Comparison of ENCODE assay signal across 9 cellular contexts in the genomic region with DNA sequence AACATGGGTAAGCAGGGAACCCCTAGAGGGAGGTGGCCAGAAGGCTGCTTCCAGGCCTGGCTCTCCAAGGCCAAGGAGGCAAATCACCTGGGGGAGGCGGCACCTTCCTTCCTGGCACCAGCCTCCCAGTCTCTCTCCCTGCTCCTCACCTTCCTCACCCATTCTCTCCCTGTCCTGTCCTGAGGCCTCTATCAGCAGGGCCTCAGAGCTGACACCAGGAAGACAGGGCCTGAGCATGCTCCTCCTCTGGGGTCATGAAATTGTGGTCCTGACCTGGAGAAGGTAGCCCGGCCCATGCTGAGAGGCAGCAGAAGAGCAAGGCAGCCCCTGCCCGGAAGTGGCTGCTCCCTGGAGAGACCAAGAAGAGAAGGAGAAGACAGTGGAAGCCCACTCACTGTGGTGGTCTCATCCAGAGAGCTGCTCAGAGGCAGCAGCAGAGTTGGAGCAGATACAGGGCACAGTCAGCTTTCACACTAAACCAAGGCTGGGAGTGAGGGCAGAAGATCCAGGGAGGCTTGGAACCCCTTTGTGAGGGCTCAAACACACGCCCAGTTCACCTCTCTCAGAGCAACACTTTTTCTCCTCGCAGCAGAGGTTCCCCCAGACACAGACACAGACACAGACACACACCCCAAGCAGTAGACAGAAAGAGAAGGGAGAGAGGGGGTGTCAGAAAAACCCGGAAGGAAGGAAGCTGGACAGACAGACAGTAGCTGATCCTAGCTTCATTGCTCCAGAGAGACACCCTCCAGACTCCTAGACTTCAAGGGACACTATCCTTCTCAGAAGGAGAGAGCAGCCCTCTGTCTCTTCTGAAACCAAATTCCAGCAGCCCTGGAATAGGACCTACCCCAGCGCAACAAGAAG. TPM values are rescaled to one million over a fixed set of nuclear protein-coding genes. Genes with fewer than 3 reads are reported as not detected.
DNase-seq lines count a peak whose midpoint lies in the region; ATAC-seq, FAIRE-seq and TF ChIP-seq lines count a peak whose summit lies in the region.
"Had no signal": no experiment of that assay in that cellular context is flagged by ENCODE, and none has a peak within 500 bp of the region (broad histone marks: within the 10 kb centered on the region; RNA-seq: fewer than 3 reads in every experiment).

No MANE protein-coding gene starts in this region.

- RAD21 ChIA-PET in GM12878 (lab: Charles Lee; ENCODE audit: unreplicated experiment), result interaction anchor here (0.6 to 8.8 kb wide), 7 partner anchors 12 to 137 kb away, joined by 3 to 169 read pairs (median 4); a partner anchor contains a TSS

- TF ChIP-seq POLR2A in GM12878 (IDR thresholded peaks at IDR 0.05; ENCODE audit: low read depth, low read length) (no peak), transverse colon (IDR thresholded peaks at IDR 0.05) (no peak)

- intact Hi-C loops in GM12878 (cut with micrococcal nuclease; ENCODE audit: unreplicated experiment) (no loop called here), left lung (cut with DNase I) (no loop called here), transverse colon (cut with DNase I; ENCODE audit: low total_unique reads) (no loop called here)

- DNase-seq in activated T-cell treated with anti-CD3 and anti-CD28 coated beads, Interleukin-2, amount 50 U/mL, for 24 hours, result peak; percentile 45
- no peak for DNase-seq in activated T-cell treated with anti-CD3 and anti-CD28 coated beads, Interleukin-2, amount 50 U/mL, for 1 hour
- DNase-seq in GM12878 (ENCODE audit: low read depth, low spot score), result no peak
- DNase-seq in left lung, result peak in 1 of 2 donors; percentile 61
- DNase-seq in transverse colon, result peak; percentile 43
- DNase-seq in inferior parietal cortex (ENCODE audit: extremely low spot score), result no peak
- no peak for DNase-seq in NCI-H446 (lab: John Stamatoyannopoulos, UW)

- ATAC-seq in GM12878, result no peak
- ATAC-seq in left lung, result no peak
- no peak for ATAC-seq in GM18858 (IDR thresholded peaks at IDR 0.05; ENCODE audit: unreplicated experiment)

- no peaks in the 10 kb centered on the region for H3K9me3 Mint-ChIP-seq in activated T-cell treated with anti-CD3 and anti-CD28 coated beads, Interleukin-2, amount 50 U/mL, for 24 hours

- peak overlapping the region; percentile 91 for H3K27ac Mint-ChIP-seq in activated T-cell treated with anti-CD3 and anti-CD28 coated beads, Interleukin-2, amount 50 U/mL, for 24 hours

- H3K4me3 Mint-ChIP-seq in activated T-cell treated with anti-CD3 and anti-CD28 coated beads, Interleukin-2, amount 50 U/mL, for 24 hours, result peak overlapping the region; percentile 88

- peak; percentile 61 for FAIRE-seq in GM12878 (lab: Jason Lieb, UNC)

- H4K20me1 ChIP-seq in GM12878 (ENCODE audit: control insufficient read depth, insufficient read depth), result no peaks in the 10 kb centered on the region

- TF ChIP-seq EP300 in GM12878 (IDR thresholded peaks at IDR 0.05; ENCODE audit: borderline replicate concordance in 1 of 2, control insufficient read depth in 1 of 2, low read depth in 2 of 2, low read length in 2 of 2) (no peak), transverse colon (IDR thresholded peaks at IDR 0.05; ENCODE audit: low read depth) (no peak)

- H3K27ac ChIP-seq in GM12878 (ENCODE audit: control insufficient read depth, insufficient read depth) (peak overlapping the region; percentile 72), left lung (peak overlapping the region; percentile 84 to 88), transverse colon (peak overlapping the region; percentile 98 to 100 (median 100))

- H3K9ac ChIP-seq in GM12878 (ENCODE audit: control insufficient read depth, insufficient read depth, low read length), result peak overlapping the region; percentile 72

- BruUV-seq in GM12878 (replicated peaks; lab: Mats Ljungman, UMichigan), result no TSS peak

- H3K9me3 ChIP-seq in GM12878 (replicated peaks; ENCODE audit: control insufficient read depth, insufficient read depth, low read length) (no peaks in the 10 kb centered on the region), left lung (no peaks in the 10 kb centered on the region), transverse colon (no peaks in the 10 kb centered on the region)

- no peaks in the 10 kb centered on the region for H3K27me3 Mint-ChIP-seq in activated T-cell treated with anti-CD3 and anti-CD28 coated beads, Interleukin-2, amount 50 U/mL, for 24 hours

- in situ Hi-C loops in GM12878 (cut with MboI), result no loop called here
- in situ Hi-C loops in transverse colon (cut with MboI; ENCODE audit: low pct_ligation_motif_present in 1 of 4, low pct_unique_long_range_greater_than_20kb in 1 of 4, low sequenced_read_pairs in 3 of 4), result no loop called here

- H3K79me2 ChIP-seq in GM12878 (ENCODE audit: control insufficient read depth, insufficient read depth, low read length), result peaks cover 39% of the 10 kb centered on the region

- H3K4me3 ChIP-seq in GM12878, result peak overlapping the region; percentile 93
- peak overlapping the region; percentile 90 to 94 for H3K4me3 ChIP-seq in left lung
- H3K4me3 ChIP-seq in transverse colon, result peak overlapping the region; percentile 56 to 75 (median 62)

- H3K27me3 ChIP-seq in GM12878 (replicated peaks in 1 of 2; ENCODE audit: control insufficient read depth in 2 of 2, insufficient read depth in 2 of 2, low read length in 1 of 2) (no peaks in the 10 kb centered on the region), left lung (no peaks in the 10 kb centered on the region), transverse colon (no peaks in the 10 kb centered on the region)

- TF ChIP-seq RAD21 in GM12878 (IDR thresholded peaks at IDR 0.05; ENCODE audit: insufficient read depth, low read depth, low read length), result no peak

- peak overlapping the region; percentile 73 for H2AFZ ChIP-seq in GM12878 (ENCODE audit: control insufficient read depth, low read depth, low read length)

- 28% methylated on average over 7 of the region's 7 CpGs for WGBS in GM12878 (ENCODE audit: insufficient coverage, insufficient replicate concordance, low lambda C conversion rate, missing lambda C conversion rate)
- 7% methylated on average over 7 of the region's 7 CpGs; no CpG with 5 or more reads in 1 of the 2 donors for WGBS in transverse colon (ENCODE audit: low coverage in 1 of 2), 2 donors

- no peak for TF ChIP-seq CTCF in GM12878 (IDR thresholded peaks at IDR 0.05 in 2 of 3, conservative IDR thresholded peaks at IDR 0.05 in 1 of 3; ENCODE audit: control insufficient read depth in 2 of 3, extremely low read depth in 1 of 3, insufficient read depth in 1 of 3, low read depth in 3 of 3, low read length in 3 of 3)
- no peak for TF ChIP-seq CTCF in left lung (IDR thresholded peaks at IDR 0.05)
- TF ChIP-seq CTCF in transverse colon (IDR thresholded peaks at IDR 0.05), result no peak

- POLR2A ChIA-PET in GM12878 (lab: Charles Lee), result interaction anchor here (0.8 to 6.3 kb wide), 5 partner anchors 11 to 155 kb away, joined by 3 to 105 read pairs (median 3); no protein-coding TSS in a partner anchor

- SMC1A ChIA-PET in GM12878 (lab: Charles Lee; ENCODE audit: uncharacterized antibody, unreplicated experiment), result interaction anchor here (0.6 to 12.9 kb wide), 8 partner anchors 9 to 132 kb away, joined by 3 to 185 read pairs (median 4); a partner anchor contains a TSS

- CTCF ChIA-PET in GM12878 (lab: Yijun Ruan, JAX), result interaction anchor here (0.6 to 11.6 kb wide), 10 partner anchors 9 to 234 kb away, joined by 3 to 330 read pairs (median 4); no protein-coding TSS in a partner anchor

- H3K36me3 Mint-ChIP-seq in activated T-cell treated with anti-CD3 and anti-CD28 coated beads, Interleukin-2, amount 50 U/mL, for 24 hours (ENCODE audit: low read depth), result peaks cover 3% of the 10 kb centered on the region

- H3K4me1 ChIP-seq in GM12878 (ENCODE audit: control insufficient read depth, insufficient read depth, low read length), result peaks cover 25% of the 10 kb centered on the region
- peaks cover 42 to 84% of the 10 kb centered on the region in 2 donors for H3K4me1 ChIP-seq in left lung
- peaks cover 50 to 77% (median 71%) of the 10 kb centered on the region in 4 donors for H3K4me1 ChIP-seq in transverse colon

- peaks cover 75% of the 10 kb centered on the region for H3K4me1 Mint-ChIP-seq in activated T-cell treated with anti-CD3 and anti-CD28 coated beads, Interleukin-2, amount 50 U/mL, for 24 hours (ENCODE audit: low read depth)

- H3K36me3 ChIP-seq in GM12878 (ENCODE audit: control insufficient read depth in 2 of 2, insufficient read depth in 2 of 2, low read length in 1 of 2), result no peaks in the 10 kb centered on the region
- no peaks in the 10 kb centered on the region for H3K36me3 ChIP-seq in left lung
- no peaks in the 10 kb centered on the region for H3K36me3 ChIP-seq in transverse colon

- H3K4me2 ChIP-seq in GM12878 (ENCODE audit: control insufficient read depth, insufficient read depth), result peak overlapping the region; percentile 97

RNA-seq across cellular contexts. Expression of a gene that starts 1.8 kb away (rescaled TPM):
- total RNA-seq in GM12878 (2013; cell fraction: nucleolus; rRNA removed), result 9.2 and 11.3 TPM in 2 replicates
- total RNA-seq in GM12878 (2014; rRNA removed), result 1.5 and 1.9 TPM in 2 replicates
- total RNA-seq in GM12878 (2014; rRNA removed; fragmentation: Illumina TruSeq; extraction: Trizol), result 0.92 and 1.9 TPM in 2 replicates
- total RNA-seq in GM12878 (2021), result 15.9 and 18.4 TPM in 2 replicates
- 2.2 TPM for polyA plus RNA-seq in GM12878 (2011; ENCODE audit: low read depth)
- polyA plus RNA-seq in GM12878 (2011; rRNA removed), result 0.67 and 0.84 TPM in 2 replicates
- polyA plus RNA-seq in GM12878 (2011; cell fraction: cytosol; rRNA removed), result 0.78 and 1.1 TPM in 2 replicates
- 4.7 and 6.3 TPM in 2 replicates for polyA plus RNA-seq in GM12878 (2011; cell fraction: nucleus; rRNA removed)
- 8.6 and 8.9 TPM in 2 replicates for polyA plus RNA-seq in GM12878 (2012)
- polyA plus RNA-seq in GM12878 (2014; fragmentation: Illumina TruSeq; extraction: Trizol), result 1.1 and 6.0 TPM in 2 replicates
- polyA plus RNA-seq in GM12878 (2014; fragmentation: Nextera tagmentation; extraction: Ambion mirVana), result under 1 TPM; 0.04 to 0.11 TPM
- polyA plus RNA-seq in GM12878 (2014; rRNA removed), result 6.1 and 8.0 TPM in 2 replicates
- under 1 TPM; 0.53 to 0.87 TPM for polyA plus RNA-seq in GM12878 (2016; fragmentation: Nextera tagmentation; extraction: Ambion mirVana)
- polyA minus RNA-seq in GM12878 (2011; rRNA and poly(A)+ RNA removed), result 0.59 and 3.8 TPM in 2 replicates
- polyA minus RNA-seq in GM12878 (2011; cell fraction: cytosol; rRNA and poly(A)+ RNA removed), result 3.3 and 4.4 TPM in 2 replicates
- polyA minus RNA-seq in GM12878 (2011; cell fraction: nucleus; rRNA and poly(A)+ RNA removed), result 3.7 and 7.4 TPM in 2 replicates
- total RNA-seq in left lung, result 10 to 100 TPM; 79.4 to 88.9 TPM
- total RNA-seq in transverse colon, result 10 to 100 TPM; 15.9 to 23.9 (median 18.5) TPM

RNA-seq across cellular contexts. Expression of a gene that starts 32.1 kb away (rescaled TPM):
- 0.64 and 1.3 TPM in 2 replicates for total RNA-seq in GM12878 (2013; cell fraction: nucleolus; rRNA removed)
- total RNA-seq in GM12878 (2014; rRNA removed) (not detected in 2 replicates), GM12878 (2014; rRNA removed; fragmentation: Illumina TruSeq; extraction: Trizol) (not detected in 2 replicates), GM12878 (2021) (0.31 TPM in 1 of 2 replicates, not detected in the other), left lung (not detected), transverse colon (not detected)
- polyA plus RNA-seq in GM12878 (2011; ENCODE audit: low read depth), result 0.46 TPM
- polyA plus RNA-seq in GM12878 (2011; rRNA removed) (0.37 and 1.0 TPM in 2 replicates), GM12878 (2014; fragmentation: Illumina TruSeq; extraction: Trizol) (0.07 TPM in 1 of 2 replicates, not detected in the other), GM12878 (2014; fragmentation: Nextera tagmentation; extraction: Ambion mirVana) (not detected), GM12878 (2014; rRNA removed) (0.20 TPM in 1 of 2 replicates, not detected in the other), GM12878 (2016; fragmentation: Nextera tagmentation; extraction: Ambion mirVana) (not detected)
- 1.5 and 2.7 TPM in 2 replicates for polyA plus RNA-seq in GM12878 (2011; cell fraction: cytosol; rRNA removed)
- 1.7 and 2.6 TPM in 2 replicates for polyA plus RNA-seq in GM12878 (2011; cell fraction: nucleus; rRNA removed)
- 1.0 and 1.8 TPM in 2 replicates for polyA plus RNA-seq in GM12878 (2012)
- polyA minus RNA-seq in GM12878 (2011; rRNA and poly(A)+ RNA removed), result 0.73 and 1.4 TPM in 2 replicates
- polyA minus RNA-seq in GM12878 (2011; cell fraction: cytosol; rRNA and poly(A)+ RNA removed), result not detected in 2 replicates
- polyA minus RNA-seq in GM12878 (2011; cell fraction: nucleus; rRNA and poly(A)+ RNA removed), result 0.24 TPM in 1 of 2 replicates, not detected in the other
- total RNA-seq: Daoy had no signal

RNA-seq across cellular contexts. Expression of a gene that starts 40.3 kb away (rescaled TPM):
- total RNA-seq in GM12878 (2013; cell fraction: nucleolus; rRNA removed), result 2.3 and 2.7 TPM in 2 replicates
- total RNA-seq in GM12878 (2014; rRNA removed) (0.27 and 0.56 TPM in 2 replicates), GM12878 (2014; rRNA removed; fragmentation: Illumina TruSeq; extraction: Trizol) (0.18 and 0.22 TPM in 2 replicates), GM12878 (2021) (0.44 and 0.45 TPM in 2 replicates), left lung (under 1 TPM in 1 of 2 donors, not detected in 1; 0.10 TPM), transverse colon (1 to 10 TPM in 2 of 4 donors, not detected in 2; 2.5 to 4.1 TPM)
- 1.7 TPM for polyA plus RNA-seq in GM12878 (2011; ENCODE audit: low read depth)
- polyA plus RNA-seq in GM12878 (2011; rRNA removed) (0.10 and 0.14 TPM in 2 replicates), GM12878 (2014; fragmentation: Illumina TruSeq; extraction: Trizol) (0.06 and 0.15 TPM in 2 replicates), GM12878 (2014; fragmentation: Nextera tagmentation; extraction: Ambion mirVana) (under 1 TPM; 0.03 to 0.11 TPM), GM12878 (2014; rRNA removed) (0.15 and 0.28 TPM in 2 replicates), GM12878 (2016; fragmentation: Nextera tagmentation; extraction: Ambion mirVana) (under 1 TPM; 0.44 to 0.63 TPM)
- 0.36 and 0.43 TPM in 2 replicates for polyA plus RNA-seq in GM12878 (2011; cell fraction: cytosol; rRNA removed)
- polyA plus RNA-seq in GM12878 (2011; cell fraction: nucleus; rRNA removed), result 0.38 and 0.45 TPM in 2 replicates
- 3.2 and 3.5 TPM in 2 replicates for polyA plus RNA-seq in GM12878 (2012)
- polyA minus RNA-seq in GM12878 (2011; rRNA and poly(A)+ RNA removed), result 0.59 and 0.88 TPM in 2 replicates
- polyA minus RNA-seq in GM12878 (2011; cell fraction: cytosol; rRNA and poly(A)+ RNA removed), result 0.21 TPM in 1 of 2 replicates, not detected in the other
- 0.36 and 0.38 TPM in 2 replicates for polyA minus RNA-seq in GM12878 (2011; cell fraction: nucleus; rRNA and poly(A)+ RNA removed)
- total RNA-seq: Daoy had no signal

RNA-seq across cellular contexts. Expression of a gene that starts 47.6 kb away (rescaled TPM):
- total RNA-seq in GM12878 (2013; cell fraction: nucleolus; rRNA removed), result not detected in 2 replicates
- total RNA-seq in GM12878 (2014; rRNA removed), result not detected in 2 replicates
- not detected in 2 replicates for total RNA-seq in GM12878 (2014; rRNA removed; fragmentation: Illumina TruSeq; extraction: Trizol)
- total RNA-seq in GM12878 (2021), result not detected in 2 replicates
- polyA plus RNA-seq in GM12878 (2011; ENCODE audit: low read depth), result not detected
- polyA plus RNA-seq in GM12878 (2011; rRNA removed), result not detected in 2 replicates
- polyA plus RNA-seq in GM12878 (2011; cell fraction: cytosol; rRNA removed), result not detected in 2 replicates
- not detected in 2 replicates for polyA plus RNA-seq in GM12878 (2011; cell fraction: nucleus; rRNA removed)
- not detected in 2 replicates for polyA plus RNA-seq in GM12878 (2012)
- polyA plus RNA-seq in GM12878 (2014; fragmentation: Illumina TruSeq; extraction: Trizol), result not detected in 2 replicates
- polyA plus RNA-seq in GM12878 (2014; fragmentation: Nextera tagmentation; extraction: Ambion mirVana), result not detected
- polyA plus RNA-seq in GM12878 (2014; rRNA removed), result not detected in 2 replicates
- polyA plus RNA-seq in GM12878 (2016; fragmentation: Nextera tagmentation; extraction: Ambion mirVana), result not detected
- polyA minus RNA-seq in GM12878 (2011; rRNA and poly(A)+ RNA removed), result not detected in 2 replicates
- polyA minus RNA-seq in GM12878 (2011; cell fraction: cytosol; rRNA and poly(A)+ RNA removed), result not detected in 2 replicates
- not detected in 2 replicates for polyA minus RNA-seq in GM12878 (2011; cell fraction: nucleus; rRNA and poly(A)+ RNA removed)
- total RNA-seq in left lung, result not detected
- not detected for total RNA-seq in transverse colon
- total RNA-seq: Daoy had no signal

Comparison
In these comparisons a context has a peak if more than half of its experiments do, and no peak if none do; other contexts are left out.
1. DNase-seq: peak in activated T-cell treated with anti-CD3 and anti-CD28 coated beads, Interleukin-2, amount 50 U/mL, for 24 hours (single experiment) and transverse colon (single experiment); none in activated T-cell treated with anti-CD3 and anti-CD28 coated beads, Interleukin-2, amount 50 U/mL, for 1 hour (single experiment), GM12878 (single experiment), inferior parietal cortex (single experiment) and NCI-H446 (0 of 2).
2. Peak in every context shown above with its lines, with median percentiles within 50 percentile points of each other: H3K27ac ChIP-seq and H3K4me3 ChIP-seq.